In the genomic region with DNA sequence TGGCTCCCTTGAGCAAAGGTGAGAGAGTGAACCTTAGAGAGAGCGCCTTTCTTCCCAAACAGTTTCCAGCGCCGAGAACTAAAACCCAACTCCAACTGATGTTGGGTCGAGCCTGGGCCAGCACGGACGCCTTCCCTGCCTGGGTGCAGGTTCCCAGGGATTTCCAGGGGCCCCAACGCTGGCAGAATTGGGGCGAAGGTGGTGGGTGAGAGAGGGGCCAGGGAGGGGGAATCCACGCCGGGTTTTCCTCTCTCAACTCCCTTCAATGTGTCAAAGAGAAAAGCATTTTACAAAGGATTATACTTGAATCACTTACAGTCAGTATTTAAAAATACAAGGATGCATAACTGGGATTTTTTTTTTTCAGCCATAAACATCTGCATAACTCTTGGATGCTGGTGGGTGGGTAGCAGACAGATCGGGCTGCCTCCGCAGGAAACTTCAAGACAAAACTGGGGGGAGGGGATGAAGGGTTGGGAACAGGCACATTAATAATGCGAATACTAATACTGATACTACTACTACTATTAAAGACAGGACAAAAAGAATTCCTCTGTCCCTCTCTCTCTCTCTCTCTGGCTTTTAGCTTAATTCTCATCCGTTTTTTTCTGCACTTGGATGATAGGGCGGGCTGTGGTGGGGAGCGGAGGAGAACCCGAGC, we compare ENCODE assay signal across 20 cellular contexts. TPM values are rescaled to one million over a fixed set of nuclear protein-coding genes. Genes with fewer than 3 reads are reported as not detected.
DNase-seq lines count a peak whose midpoint lies in the region; ATAC-seq and TF ChIP-seq lines count a peak whose summit lies in the region.
"Had no signal": no experiment of that assay in that cellular context is flagged by ENCODE, and none has a peak within 500 bp of the region (broad histone marks: within the 10 kb centered on the region; RNA-seq: fewer than 3 reads in every experiment).

No MANE protein-coding gene starts in this region.

- H3K4me3 ChIP-seq in psoas muscle = peak overlapping the region; percentile 56
- H3K4me3 ChIP-seq: suprapubic skin had no signal

- H3K27ac Mint-ChIP-seq in Calu3 (ENCODE audit: unreplicated experiment) (no peak overlapping the region), glutamatergic neuron (ENCODE audit: unreplicated experiment) (no peak overlapping the region)
- H3K27ac Mint-ChIP-seq: activated B cell treated with CpG ODN at 0.5 μM for 24 hours; activated T-helper 17 cell treated with anti-CD3 and anti-CD28 coated beads, Interleukin-2, amount 50 U/mL, for 72 hours had no signal

- DNase-seq in Calu3 (no peak), NCI-H69 (lab: John Stamatoyannopoulos, UW) (peak; percentile 40), glutamatergic neuron (no peak), psoas muscle (no peak), Ammon's horn (ENCODE audit: low spot score) (no peak)
- DNase-seq in effector CD4-positive, alpha-beta T cell = no peak
- DNase-seq: activated B cell treated with CpG ODN at 0.5 μM for 24 hours; BE2C; central memory CD4-positive, alpha-beta T cell; DMS 273 treated with DMSO at 0.1 percent for 48 hours; left colon; NCI-H1436; occipital lobe; small intestine; stimulated activated CD4-positive, alpha-beta T cell treated with anti-CD3 and anti-CD28 coated beads, Interleukin-4, amount 100 ng/mL, for 4 hours; stimulated activated CD8-positive, alpha-beta memory T cell treated with anti-CD3 and anti-CD28 coated beads, Interleukin-4, amount 100 ng/mL, for 48 hours; SW 1271 had no signal

- 36 to 44% (median 43%) methylated on average over 16 to 17 of the region's 17 CpGs for WGBS in psoas muscle, 3 donors

- peaks cover 90% of the 10 kb centered on the region for H3K27me3 Mint-ChIP-seq in Calu3 (ENCODE audit: unreplicated experiment)
- peaks cover 10% of the 10 kb centered on the region for H3K27me3 Mint-ChIP-seq in glutamatergic neuron (ENCODE audit: unreplicated experiment)

- no peaks in the 10 kb centered on the region for H3K36me3 ChIP-seq in psoas muscle (ENCODE audit: insufficient read depth in 1 of 2, low read depth in 1 of 2)
- H3K36me3 ChIP-seq: BE2C, suprapubic skin had no signal

- TF ChIP-seq CTCF in Calu3 (IDR thresholded peaks at IDR 0.05; ENCODE audit: unreplicated experiment) = no peak
- TF ChIP-seq CTCF in glutamatergic neuron (IDR thresholded peaks at IDR 0.05; ENCODE audit: partially characterized antibody, unreplicated experiment) = no peak
- no peak for TF ChIP-seq CTCF in psoas muscle (IDR thresholded peaks at IDR 0.05)

- peaks cover 0 to 95% (median 12%) of the 10 kb centered on the region in 3 donors for H3K27me3 ChIP-seq in psoas muscle (ENCODE audit: insufficient read depth in 3 of 3, low read length in 2 of 3)

- CTCF ChIA-PET in Calu3 (lab: Charles Lee) = no interaction called here

- H3K4me1 ChIP-seq in psoas muscle = peaks cover 5% of the 10 kb centered on the region
- H3K4me1 ChIP-seq: BE2C had no signal

- H3K9me3 Mint-ChIP-seq in Calu3 (ENCODE audit: low read depth, unreplicated experiment) (no peaks in the 10 kb centered on the region), glutamatergic neuron (ENCODE audit: unreplicated experiment) (peaks cover 9% of the 10 kb centered on the region)
- H3K9me3 Mint-ChIP-seq: activated B cell treated with CpG ODN at 0.5 μM for 24 hours; activated T-helper 17 cell treated with anti-CD3 and anti-CD28 coated beads, Interleukin-2, amount 50 U/mL, for 72 hours had no signal

- H3K9me3 ChIP-seq in psoas muscle = no peaks in the 10 kb centered on the region
- H3K9me3 ChIP-seq: BE2C, suprapubic skin had no signal

- no peak overlapping the region for H3K27ac ChIP-seq in psoas muscle
- H3K27ac ChIP-seq: suprapubic skin had no signal

- H3K36me3 Mint-ChIP-seq in Calu3 (ENCODE audit: insufficient read depth, unreplicated experiment) (peaks cover 9% of the 10 kb centered on the region), glutamatergic neuron (ENCODE audit: unreplicated experiment) (no peaks in the 10 kb centered on the region)

- no TSS peak for BruUV-seq in Calu3 (replicated peaks; lab: Mats Ljungman, UMichigan)

- intact Hi-C loops in Calu3 (cut with micrococcal nuclease; ENCODE audit: unreplicated experiment) (no loop called here), psoas muscle (cut with DNase I) (loop anchor here in 1 of 2 donors (5.0 to 10.0 kb wide), 3 partner anchors 125 to 262 kb away; no protein-coding TSS in a partner anchor)

- no peak for ATAC-seq in psoas muscle
- ATAC-seq in HG03196 (IDR thresholded peaks at IDR 0.05; ENCODE audit: unreplicated experiment) = no peak
- ATAC-seq: activated T-helper 17 cell treated with anti-CD3 and anti-CD28 coated beads, Interleukin-2, amount 50 U/mL, for 72 hours; left colon had no signal

- H3K4me1 Mint-ChIP-seq in Calu3 (ENCODE audit: low read depth, unreplicated experiment) (peaks cover 16% of the 10 kb centered on the region), glutamatergic neuron (ENCODE audit: low read depth, unreplicated experiment) (peaks cover 11% of the 10 kb centered on the region)

- peak overlapping the region; percentile 57 for H3K4me3 Mint-ChIP-seq in Calu3 (ENCODE audit: low read depth, unreplicated experiment)
- H3K4me3 Mint-ChIP-seq in glutamatergic neuron (ENCODE audit: unreplicated experiment) = peak overlapping the region; percentile 88
- H3K4me3 Mint-ChIP-seq: activated B cell treated with CpG ODN at 0.5 μM for 24 hours had no signal

RNA-seq across cellular contexts. Expression of a gene that starts 1.3 kb away (rescaled TPM):
- total RNA-seq in Calu3 (2022) = not detected in 2 replicates
- total RNA-seq in glutamatergic neuron (ENCODE audit: unreplicated experiment) = 0.98 TPM
- total RNA-seq in psoas muscle = 10 to 100 TPM in 1 of 4 donors, 1 to 10 TPM in 3; 2.7 to 12.8 (median 3.9) TPM
- polyA plus RNA-seq in psoas muscle = 1 to 10 TPM in 2 of 3 donors, under 1 TPM in 1; 0.64 to 3.0 (median 2.6) TPM
- total RNA-seq: activated B cell treated with CpG ODN at 0.5 μM for 24 hours; activated T-helper 17 cell treated with anti-CD3 and anti-CD28 coated beads, Interleukin-2, amount 50 U/mL, for 72 hours had no signal
